ENCODE assay signal across 9 cellular contexts in the genomic region with DNA sequence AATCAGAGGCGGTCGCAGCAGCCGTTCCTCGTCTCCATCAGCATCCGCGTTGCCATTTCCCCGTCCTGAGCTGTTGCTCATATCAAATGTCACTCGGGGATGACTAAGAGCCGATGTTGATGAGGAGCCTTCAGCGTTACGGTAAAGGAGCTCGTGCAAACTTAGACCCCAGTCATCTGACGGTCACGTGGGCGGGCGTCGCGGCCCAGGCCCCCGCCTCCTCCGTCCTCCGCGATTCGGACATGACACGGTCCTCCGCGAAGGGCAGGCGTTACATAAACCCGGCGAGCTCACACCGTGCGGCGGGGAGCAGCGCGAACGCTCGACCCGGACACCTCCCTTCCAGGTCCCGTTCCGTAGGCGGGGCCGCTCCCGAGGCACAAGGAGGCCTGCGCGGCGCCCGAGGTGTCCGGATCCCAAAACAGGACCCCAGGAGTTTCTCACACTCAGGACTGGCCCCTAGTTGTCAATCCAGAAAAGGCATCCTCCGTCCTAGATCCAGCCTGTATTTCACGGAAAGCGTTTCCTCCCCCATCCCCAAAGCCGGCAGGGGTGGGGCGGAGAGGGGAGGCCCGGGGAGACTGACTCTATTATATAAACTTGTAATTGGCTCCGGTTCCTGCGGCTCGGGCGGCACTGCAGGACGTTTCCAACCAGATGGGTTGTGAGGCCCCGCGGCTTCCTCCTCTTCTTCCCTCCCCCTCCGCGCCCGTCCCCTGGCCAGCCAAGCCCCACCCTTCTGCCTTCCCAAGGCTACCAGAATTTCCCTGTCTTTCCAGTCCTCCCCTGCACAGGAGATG.
DNase-seq lines count a peak whose midpoint lies in the region; ATAC-seq, FAIRE-seq and TF ChIP-seq lines count a peak whose summit lies in the region.
"Had no signal": no experiment of that assay in that cellular context is flagged by ENCODE, and none has a peak within 500 bp of the region (broad histone marks: within the 10 kb centered on the region; RNA-seq: fewer than 3 reads in every experiment).

No MANE protein-coding gene starts in this region.

- H3K4me1 Mint-ChIP-seq in WTC11, result peaks cover 34% of the 10 kb centered on the region

- POLR2A ChIA-PET in WTC11 (lab: Charles Lee), result interaction anchor here (1.4 kb wide), 1 partner anchor 99 kb away, joined by 3 read pairs; no protein-coding TSS in a partner anchor

- ATAC-seq in WTC11, result peak; percentile 86

- peaks cover 46% of the 10 kb centered on the region for H3K27me3 Mint-ChIP-seq in WTC11 (ENCODE audit: low read depth)

- H3K4me3 Mint-ChIP-seq in WTC11, result peak overlapping the region; percentile 78

- no peak overlapping the region for H3K27ac Mint-ChIP-seq in WTC11

- peak; percentile 56 for DNase-seq in DMS 273 (lab: John Stamatoyannopoulos, UW; ENCODE audit: unreplicated experiment)
- DNase-seq in DMS 273 treated with DMSO at 0.1 percent for 48 hours (lab: John Stamatoyannopoulos, UW), result no peak
- peak; percentile 72 for DNase-seq in WTC11 (ENCODE audit: low spot score)
- DNase-seq in choroid plexus epithelial cell (ENCODE audit: low read depth), result peak; percentile 60
- peak; percentile 79 for DNase-seq in kidney tubule cell (ENCODE audit: low spot score)
- peak; percentile 45 for DNase-seq in stimulated activated CD4-positive, alpha-beta T cell treated with anti-CD3 and anti-CD28 coated beads, Interleukin-12 subunit alpha, Interleukin-12 subunit beta, amount 100 ng/mL, for 4 hours
- DNase-seq in GM12891 (ENCODE audit: insufficient read length, low spot score), result no peak
- no peak for DNase-seq in NCI-H2029 treated with DMSO at 0.1 percent for 48 hours (lab: John Stamatoyannopoulos, UW)

- FAIRE-seq in GM12891 (lab: Jason Lieb, UNC), result no peak
- FAIRE-seq: A204.1 had no signal

- H3K9me3 Mint-ChIP-seq in WTC11, result peaks cover 7% of the 10 kb centered on the region

- TF ChIP-seq POLR2A in GM12891 (IDR thresholded peaks at IDR 0.05; ENCODE audit: low read depth, low read length), result no peak

- H3K36me3 Mint-ChIP-seq in WTC11, result no peaks in the 10 kb centered on the region; the same call in 1 of the 2 replicates

- peak overlapping the region; percentile 56 for H3K4me3 ChIP-seq in choroid plexus epithelial cell (ENCODE audit: low read depth, low read length)

- CTCF ChIA-PET in WTC11 (lab: Charles Lee), result interaction anchor here (0.7 to 2.8 kb wide), 6 partner anchors 14 to 99 kb away, joined by 3 to 10 read pairs (median 4); no protein-coding TSS in a partner anchor

- TF ChIP-seq CTCF in WTC11 (IDR thresholded peaks at IDR 0.05) (no peak), choroid plexus epithelial cell (conservative IDR thresholded peaks at IDR 0.05; ENCODE audit: low read depth, low read length) (peak; percentile 37)

TF ChIP-seq in WTC11, 78 proteins besides CTCF, POLR2A, EP300 and RAD21 (continues in another document):
- TF ChIP-seq ZBTB21 (CRISPR knock-in tag; IDR thresholded peaks at IDR 0.05; ENCODE audit: borderline replicate concordance) (0 out of 2 replicates have a peak, but pooled peaks have one; percentile 55), FOXP1 (CRISPR knock-in tag; IDR thresholded peaks at IDR 0.05; ENCODE audit: borderline replicate concordance) (peak; percentile 87; the same call in 1 of the 2 replicates), NR2C2 (CRISPR knock-in tag; IDR thresholded peaks at IDR 0.05) (0 out of 2 replicates have a peak, but pooled peaks have one; percentile 43)
- TF ChIP-seq, protein P1, sequence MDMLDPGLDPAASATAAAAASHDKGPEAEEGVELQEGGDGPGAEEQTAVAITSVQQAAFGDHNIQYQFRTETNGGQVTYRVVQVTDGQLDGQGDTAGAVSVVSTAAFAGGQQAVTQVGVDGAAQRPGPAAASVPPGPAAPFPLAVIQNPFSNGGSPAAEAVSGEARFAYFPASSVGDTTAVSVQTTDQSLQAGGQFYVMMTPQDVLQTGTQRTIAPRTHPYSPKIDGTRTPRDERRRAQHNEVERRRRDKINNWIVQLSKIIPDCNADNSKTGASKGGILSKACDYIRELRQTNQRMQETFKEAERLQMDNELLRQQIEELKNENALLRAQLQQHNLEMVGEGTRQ (CRISPR knock-in tag; IDR thresholded peaks at IDR 0.05), result peak; percentile 95
- TF ChIP-seq, protein P2, sequence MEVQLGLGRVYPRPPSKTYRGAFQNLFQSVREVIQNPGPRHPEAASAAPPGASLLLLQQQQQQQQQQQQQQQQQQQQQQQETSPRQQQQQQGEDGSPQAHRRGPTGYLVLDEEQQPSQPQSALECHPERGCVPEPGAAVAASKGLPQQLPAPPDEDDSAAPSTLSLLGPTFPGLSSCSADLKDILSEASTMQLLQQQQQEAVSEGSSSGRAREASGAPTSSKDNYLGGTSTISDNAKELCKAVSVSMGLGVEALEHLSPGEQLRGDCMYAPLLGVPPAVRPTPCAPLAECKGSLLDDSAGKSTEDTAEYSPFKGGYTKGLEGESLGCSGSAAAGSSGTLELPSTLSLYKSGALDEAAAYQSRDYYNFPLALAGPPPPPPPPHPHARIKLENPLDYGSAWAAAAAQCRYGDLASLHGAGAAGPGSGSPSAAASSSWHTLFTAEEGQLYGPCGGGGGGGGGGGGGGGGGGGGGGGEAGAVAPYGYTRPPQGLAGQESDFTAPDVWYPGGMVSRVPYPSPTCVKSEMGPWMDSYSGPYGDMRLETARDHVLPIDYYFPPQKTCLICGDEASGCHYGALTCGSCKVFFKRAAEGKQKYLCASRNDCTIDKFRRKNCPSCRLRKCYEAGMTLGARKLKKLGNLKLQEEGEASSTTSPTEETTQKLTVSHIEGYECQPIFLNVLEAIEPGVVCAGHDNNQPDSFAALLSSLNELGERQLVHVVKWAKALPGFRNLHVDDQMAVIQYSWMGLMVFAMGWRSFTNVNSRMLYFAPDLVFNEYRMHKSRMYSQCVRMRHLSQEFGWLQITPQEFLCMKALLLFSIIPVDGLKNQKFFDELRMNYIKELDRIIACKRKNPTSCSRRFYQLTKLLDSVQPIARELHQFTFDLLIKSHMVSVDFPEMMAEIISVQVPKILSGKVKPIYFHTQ (CRISPR knock-in tag; IDR thresholded peaks at IDR 0.05), result no peak

TF ChIP-seq in GM12891, 5 proteins besides CTCF, POLR2A, EP300 and RAD21:
- TF ChIP-seq POU2F2 (IDR thresholded peaks at IDR 0.05; ENCODE audit: low read depth, low read length), result no peak
- TF ChIP-seq SPI1 (IDR thresholded peaks at IDR 0.05; ENCODE audit: low read depth, low read length), result no peak
- TF ChIP-seq PAX5 (IDR thresholded peaks at IDR 0.05; ENCODE audit: insufficient read depth, low read length, severe bottlenecking), result no peak
- TF ChIP-seq POLR2AphosphoS5 (IDR thresholded peaks at IDR 0.05; ENCODE audit: low read depth, low read length), result no peak
- no peak for TF ChIP-seq TAF1 (IDR thresholded peaks at IDR 0.05; ENCODE audit: low read depth, low read length)

Comparison
In these comparisons a context has a peak if more than half of its experiments do, and no peak if none do; other contexts are left out.
1. DNase-seq: peak in DMS 273 (single experiment), WTC11 (single experiment), choroid plexus epithelial cell (single experiment), kidney tubule cell (single experiment) and stimulated activated CD4-positive, alpha-beta T cell treated with anti-CD3 and anti-CD28 coated beads, Interleukin-12 subunit alpha, Interleukin-12 subunit beta, amount 100 ng/mL, for 4 hours (single experiment); none in DMS 273 treated with DMSO at 0.1 percent for 48 hours (single experiment), GM12891 (single experiment) and NCI-H2029 treated with DMSO at 0.1 percent for 48 hours (single experiment).